In genomic region chr2:113078350-113078839, GRCh38 we compare ENCODE assay signal across 2 cellular contexts.
TF ChIP-seq lines count a peak whose summit lies in the region.

No MANE protein-coding gene starts in this region.

TF ChIP-seq in liver, 16 proteins besides CTCF, POLR2A, EP300 and RAD21:
- TF ChIP-seq TAF1 (conservative IDR thresholded peaks at IDR 0.05) (no peak), GABPA (IDR thresholded peaks at IDR 0.05 in 1 of 2, conservative IDR thresholded peaks at IDR 0.05 in 1 of 2) (peak in 1 of 2 donors; percentile 25), YY1 (IDR thresholded peaks at IDR 0.05) (no peak), ZBTB33 (IDR thresholded peaks at IDR 0.05) (no peak), FOXA1 (IDR thresholded peaks at IDR 0.05) (no peak), ATF3 (IDR thresholded peaks at IDR 0.05) (no peak), RXRA (IDR thresholded peaks at IDR 0.05) (peak; percentile 43 to 49), EGR1 (IDR thresholded peaks at IDR 0.05; ENCODE audit: low read depth in 2 of 2) (no peak), HNF4A (conservative IDR thresholded peaks at IDR 0.05) (peak in 1 of 2 donors; percentile 29), MAX (IDR thresholded peaks at IDR 0.05) (peak; percentile 18), REST (IDR thresholded peaks at IDR 0.05) (no peak), JUND (IDR thresholded peaks at IDR 0.05) (no peak), NR2F2 (IDR thresholded peaks at IDR 0.05) (no peak), FOXA2 (IDR thresholded peaks at IDR 0.05) (peak; percentile 14), HNF4G (IDR thresholded peaks at IDR 0.05) (no peak), SP1 (IDR thresholded peaks at IDR 0.05) (peak; percentile 58)

TF ChIP-seq in HepG2, 621 proteins besides CTCF, POLR2A, EP300 and RAD21:
- no peak for TF ChIP-seq KIAA2018 (CRISPR knock-in tag; IDR thresholded peaks at IDR 0.05; ENCODE audit: borderline replicate concordance)
- no peak for TF ChIP-seq TFDP1 (CRISPR knock-in tag; IDR thresholded peaks at IDR 0.05; ENCODE audit: borderline replicate concordance)
- no peak for TF ChIP-seq SOX13 (IDR thresholded peaks at IDR 0.05)
- no peak for TF ChIP-seq SOX13 (CRISPR knock-in tag; conservative IDR thresholded peaks at IDR 0.05 in 1 of 2, IDR thresholded peaks at IDR 0.05 in 1 of 2)
- TF ChIP-seq ZNF619 (CRISPR knock-in tag; IDR thresholded peaks at IDR 0.05) = no peak
- TF ChIP-seq CEBPB (IDR thresholded peaks at IDR 0.05; ENCODE audit: borderline replicate concordance, low read depth, low read length) = no peak
- TF ChIP-seq LRRFIP1 (CRISPR knock-in tag; conservative IDR thresholded peaks at IDR 0.05) = no peak
- no peak for TF ChIP-seq SP4 (CRISPR knock-in tag; IDR thresholded peaks at IDR 0.05)
- TF ChIP-seq ZFP36L2 (CRISPR knock-in tag; IDR thresholded peaks at IDR 0.05) = no peak
- no peak for TF ChIP-seq CREM (IDR thresholded peaks at IDR 0.05)
- no peak for TF ChIP-seq CREM (CRISPR knock-in tag; IDR thresholded peaks at IDR 0.05)
- TF ChIP-seq ZNF704 (CRISPR knock-in tag; IDR thresholded peaks at IDR 0.05; ENCODE audit: borderline replicate concordance) = no peak
- no peak for TF ChIP-seq HNRNPK (IDR thresholded peaks at IDR 0.05; ENCODE audit: low read depth, low read length, poor library complexity, severe bottlenecking)
- no peak for TF ChIP-seq CSRNP2 (CRISPR knock-in tag; conservative IDR thresholded peaks at IDR 0.05; ENCODE audit: low read depth)
- TF ChIP-seq CREB1 (IDR thresholded peaks at IDR 0.05) = no peak
- no peak for TF ChIP-seq CREB1 (CRISPR knock-in tag; IDR thresholded peaks at IDR 0.05)
- TF ChIP-seq HDAC1 (CRISPR knock-in tag; IDR thresholded peaks at IDR 0.05) = no peak
- no peak for TF ChIP-seq ZNF563 (CRISPR knock-in tag; IDR thresholded peaks at IDR 0.05)
- no peak for TF ChIP-seq ZNF496 (CRISPR knock-in tag; IDR thresholded peaks at IDR 0.05; ENCODE audit: insufficient replicate concordance)
- TF ChIP-seq NFKBIZ (CRISPR knock-in tag; IDR thresholded peaks at IDR 0.05) = no peak
